In genomic region chr3:122562923-122563716, GRCh38 we compare ENCODE assay signal across 1 cellular context.
TF ChIP-seq lines count a peak whose summit lies in the region.

No MANE protein-coding gene starts in this region.

TF ChIP-seq in IMR-90, 13 proteins besides CTCF, POLR2A, EP300 and RAD21 (continued from another document):
- TF ChIP-seq, protein P1, sequence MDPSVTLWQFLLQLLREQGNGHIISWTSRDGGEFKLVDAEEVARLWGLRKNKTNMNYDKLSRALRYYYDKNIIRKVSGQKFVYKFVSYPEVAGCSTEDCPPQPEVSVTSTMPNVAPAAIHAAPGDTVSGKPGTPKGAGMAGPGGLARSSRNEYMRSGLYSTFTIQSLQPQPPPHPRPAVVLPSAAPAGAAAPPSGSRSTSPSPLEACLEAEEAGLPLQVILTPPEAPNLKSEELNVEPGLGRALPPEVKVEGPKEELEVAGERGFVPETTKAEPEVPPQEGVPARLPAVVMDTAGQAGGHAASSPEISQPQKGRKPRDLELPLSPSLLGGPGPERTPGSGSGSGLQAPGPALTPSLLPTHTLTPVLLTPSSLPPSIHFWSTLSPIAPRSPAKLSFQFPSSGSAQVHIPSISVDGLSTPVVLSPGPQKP (IDR thresholded peaks at IDR 0.05; ENCODE audit: borderline replicate concordance, low read depth, low read length) = no peak
- no peak for TF ChIP-seq SMC3 (IDR thresholded peaks at IDR 0.05; ENCODE audit: low read depth, low read length)
- TF ChIP-seq CHD1 (IDR thresholded peaks at IDR 0.05; ENCODE audit: low read depth, low read length) = no peak
- TF ChIP-seq MXI1 (IDR thresholded peaks at IDR 0.05; ENCODE audit: borderline replicate concordance, low read depth, low read length) = no peak
